Comparison of ENCODE assay signal across 1 cellular context in genomic region chr3:172288625-172289024, GRCh38.
TF ChIP-seq lines count a peak whose summit lies in the region.

No MANE protein-coding gene starts in this region.

TF ChIP-seq in WTC11, 78 proteins besides CTCF, POLR2A, EP300 and RAD21 (continued from another document):
- TF ChIP-seq E2F1 (CRISPR knock-in tag; IDR thresholded peaks at IDR 0.05) (no peak), NR1H2 (CRISPR knock-in tag; IDR thresholded peaks at IDR 0.05) (no peak)
